ENCODE assay signal across 18 cellular contexts in the genomic region with DNA sequence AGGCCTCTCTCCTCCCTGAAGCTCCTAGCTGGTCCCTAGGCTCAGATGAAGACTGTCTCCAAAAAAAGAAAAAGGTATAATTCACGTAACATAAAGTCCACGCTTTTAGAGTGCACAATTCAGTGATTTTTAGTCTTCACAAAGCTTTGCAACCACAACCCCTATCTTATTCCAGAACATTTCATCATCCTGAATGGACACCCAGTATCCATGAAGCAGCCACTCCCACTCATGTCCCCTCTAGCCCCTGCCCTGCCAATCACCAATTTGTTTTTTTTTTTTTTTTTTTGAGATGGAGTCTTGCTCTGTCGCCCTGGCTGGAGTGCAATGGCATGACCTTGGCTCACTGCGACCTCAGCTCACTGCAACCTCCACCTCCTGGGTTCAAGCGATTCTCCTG. TPM values are rescaled to one million over a fixed set of nuclear protein-coding genes. Genes with fewer than 3 reads are reported as not detected.
"Had no signal": no experiment of that assay in that cellular context is flagged by ENCODE, and none has a peak within 500 bp of the region (broad histone marks: within the 10 kb centered on the region; RNA-seq: fewer than 3 reads in every experiment).

No MANE protein-coding gene starts in this region.

- DNase-seq: activated CD4-positive, alpha-beta memory T cell treated with anti-CD3 and anti-CD28 coated beads, Interleukin-2, amount 10 ng/mL, durations not matched to agents 7 days and 5 days; activated CD4-positive, alpha-beta T cell treated with anti-CD3 and anti-CD28 coated beads for 36 hours; activated naive CD4-positive, alpha-beta T cell; effector memory CD8-positive, alpha-beta T cell; erythroblast; hippocampal formation; naive thymus-derived CD4-positive, alpha-beta T cell; sigmoid colon; stimulated activated CD4-positive, alpha-beta T cell treated with anti-CD3 and anti-CD28 coated beads, Interleukin-2, amount 100 ng/mL, for 24 hours; stimulated activated naive CD4-positive, alpha-beta T cell; T-helper 9 cell; upper lobe of right lung had no signal

- H3K4me3 ChIP-seq: sigmoid colon, upper lobe of right lung had no signal

- H3K27ac ChIP-seq: sigmoid colon, upper lobe of right lung had no signal

- ATAC-seq: activated CD4-positive, alpha-beta T cell treated with anti-CD3 and anti-CD28 coated beads for 36 hours; effector memory CD8-positive, alpha-beta T cell; naive thymus-derived CD4-positive, alpha-beta T cell; upper lobe of right lung had no signal

- H3K4me3 Mint-ChIP-seq: activated CD4-positive, alpha-beta memory T cell treated with anti-CD3 and anti-CD28 coated beads, Interleukin-2, amount 10 ng/mL, durations not matched to agents 7 days and 5 days; activated CD4-positive, alpha-beta T cell treated with anti-CD3 and anti-CD28 coated beads for 36 hours; activated T-helper 1 cell treated with anti-CD3 and anti-CD28 coated beads, Interleukin-12 subunit alpha, Interleukin-12 subunit beta, Interleukin-2, Interleukin-4 antibody, amounts not matched to agents 30 ng/mL and 10 ng/mL and 1 ng/mL, durations not matched to agents 14 hours and 24 hours and 36 hours; naive thymus-derived CD4-positive, alpha-beta T cell had no signal

- H3K9me3 Mint-ChIP-seq: activated CD4-positive, alpha-beta memory T cell treated with anti-CD3 and anti-CD28 coated beads, Interleukin-2, amount 10 ng/mL, durations not matched to agents 7 days and 5 days; activated T-helper 1 cell treated with anti-CD3 and anti-CD28 coated beads, Interleukin-12 subunit alpha, Interleukin-12 subunit beta, Interleukin-2, Interleukin-4 antibody, amounts not matched to agents 30 ng/mL and 10 ng/mL and 1 ng/mL, durations not matched to agents 14 hours and 24 hours and 36 hours; effector memory CD8-positive, alpha-beta T cell; naive thymus-derived CD4-positive, alpha-beta T cell had no signal

- H3K27me3 Mint-ChIP-seq: activated CD4-positive, alpha-beta memory T cell treated with anti-CD3 and anti-CD28 coated beads, Interleukin-2, amount 10 ng/mL, durations not matched to agents 7 days and 5 days; activated CD4-positive, alpha-beta T cell treated with anti-CD3 and anti-CD28 coated beads for 36 hours; effector memory CD8-positive, alpha-beta T cell; naive thymus-derived CD4-positive, alpha-beta T cell had no signal

- H3K27me3 ChIP-seq: sigmoid colon, upper lobe of right lung had no signal

- H3K9me3 ChIP-seq: sigmoid colon, upper lobe of right lung had no signal

- H3K27ac Mint-ChIP-seq: activated CD4-positive, alpha-beta memory T cell treated with anti-CD3 and anti-CD28 coated beads, Interleukin-2, amount 10 ng/mL, durations not matched to agents 7 days and 5 days; activated CD4-positive, alpha-beta T cell treated with anti-CD3 and anti-CD28 coated beads for 36 hours; activated T-helper 1 cell treated with anti-CD3 and anti-CD28 coated beads, Interleukin-12 subunit alpha, Interleukin-12 subunit beta, Interleukin-2, Interleukin-4 antibody, amounts not matched to agents 30 ng/mL and 10 ng/mL and 1 ng/mL, durations not matched to agents 14 hours and 24 hours and 36 hours had no signal

RNA-seq across cellular contexts. Expression of a gene that starts 16.7 kb away (rescaled TPM):
- total RNA-seq: activated CD4-positive, alpha-beta memory T cell treated with anti-CD3 and anti-CD28 coated beads, Interleukin-2, amount 10 ng/mL, durations not matched to agents 7 days and 5 days; activated CD4-positive, alpha-beta T cell treated with anti-CD3 and anti-CD28 coated beads for 36 hours; activated T-helper 1 cell treated with anti-CD3 and anti-CD28 coated beads, Interleukin-12 subunit alpha, Interleukin-12 subunit beta, Interleukin-2, Interleukin-4 antibody, amounts not matched to agents 30 ng/mL and 10 ng/mL and 1 ng/mL, durations not matched to agents 14 hours and 24 hours and 36 hours; cardiac septum; lower leg skin; mononuclear cell; naive thymus-derived CD4-positive, alpha-beta T cell; osteocyte; pulmonary artery endothelial cell; sigmoid colon; upper lobe of right lung had no signal
- polyA plus RNA-seq: naive thymus-derived CD4-positive, alpha-beta T cell had no signal

RNA-seq across cellular contexts. Expression of a gene that starts 23.1 kb away (rescaled TPM):
- total RNA-seq: activated T-helper 1 cell treated with anti-CD3 and anti-CD28 coated beads, Interleukin-12 subunit alpha, Interleukin-12 subunit beta, Interleukin-2, Interleukin-4 antibody, amounts not matched to agents 30 ng/mL and 10 ng/mL and 1 ng/mL, durations not matched to agents 14 hours and 24 hours and 36 hours; cardiac septum had no signal
- polyA plus RNA-seq: naive thymus-derived CD4-positive, alpha-beta T cell had no signal
